ENCODE assay signal across 8 cellular contexts in genomic region chr16:19114359-19115147, GRCh38.
DNase-seq lines count a peak whose midpoint lies in the region; ATAC-seq and TF ChIP-seq lines count a peak whose summit lies in the region.

No MANE protein-coding gene starts in this region.

- peak overlapping the region; percentile 67 for H3K4me3 Mint-ChIP-seq in T-helper 1 cell treated with Interleukin-12 subunit alpha and Interleukin-12 subunit beta and Interleukin-4 antibody, amounts not matched to agents 30 μg/mL and 1 μg/mL, for 36 hours

- TF ChIP-seq CTCF in AG04449 (IDR thresholded peaks at IDR 0.05; ENCODE audit: insufficient read depth, low read length, missing control alignments): peak; percentile 32

- no peak for DNase-seq in AG04449 (ENCODE audit: low read depth, low spot score)
- peak; percentile 31 to 49 for DNase-seq in erythroblast (lab: John Stamatoyannopoulos, UW)
- no peak for DNase-seq in cerebellar nuclear complex (lab: John Stamatoyannopoulos, UW)
- DNase-seq in activated gamma-delta T cell treated with Interleukin-2 at 50 U/mL for 16 hours: no peak

- no peaks in the 10 kb centered on the region for H3K36me3 ChIP-seq in mucosa of stomach (ENCODE audit: control insufficient read depth, insufficient read depth, low read length)

- H3K9me3 ChIP-seq in mucosa of stomach (ENCODE audit: control insufficient read depth, low read length): no peaks in the 10 kb centered on the region

- H3K27me3 Mint-ChIP-seq in T-helper 1 cell treated with Interleukin-12 subunit alpha and Interleukin-12 subunit beta and Interleukin-4 antibody, amounts not matched to agents 30 μg/mL and 1 μg/mL, for 36 hours (ENCODE audit: low read depth): peaks cover 18% of the 10 kb centered on the region

- POLR2A ChIA-PET in AG04449 (lab: Yijun Ruan, JAX): interaction anchor here (0.6 to 1.3 kb wide), 4 partner anchors 17 to 183 kb away, joined by 3 to 4 read pairs (median 3); no protein-coding TSS in a partner anchor

- ATAC-seq in GM18909 (IDR thresholded peaks at IDR 0.05; ENCODE audit: poor library complexity, unreplicated experiment) (peak; percentile 32), GM21515 (IDR thresholded peaks at IDR 0.05; ENCODE audit: unreplicated experiment) (no peak)

- no peaks in the 10 kb centered on the region for H3K27me3 ChIP-seq in mucosa of stomach (ENCODE audit: control insufficient read depth, insufficient read depth, low read length)

- no peaks in the 10 kb centered on the region for H3K9me3 Mint-ChIP-seq in T-helper 1 cell treated with Interleukin-12 subunit alpha and Interleukin-12 subunit beta and Interleukin-4 antibody, amounts not matched to agents 30 μg/mL and 1 μg/mL, for 36 hours

- peak overlapping the region; percentile 45 for H3K27ac Mint-ChIP-seq in T-helper 1 cell treated with Interleukin-12 subunit alpha and Interleukin-12 subunit beta and Interleukin-4 antibody, amounts not matched to agents 30 μg/mL and 1 μg/mL, for 36 hours

- peaks cover 3% of the 10 kb centered on the region for H3K36me3 Mint-ChIP-seq in T-helper 1 cell treated with Interleukin-12 subunit alpha and Interleukin-12 subunit beta and Interleukin-4 antibody, amounts not matched to agents 30 μg/mL and 1 μg/mL, for 36 hours (ENCODE audit: low read depth)

- peaks cover 28% of the 10 kb centered on the region for H3K4me1 Mint-ChIP-seq in T-helper 1 cell treated with Interleukin-12 subunit alpha and Interleukin-12 subunit beta and Interleukin-4 antibody, amounts not matched to agents 30 μg/mL and 1 μg/mL, for 36 hours (ENCODE audit: low read depth)

- no peak for TF ChIP-seq POLR2A in erythroblast (IDR thresholded peaks at IDR 0.05; ENCODE audit: low read length)

- H3K9ac ChIP-seq in mucosa of stomach (ENCODE audit: low read length): peak overlapping the region; percentile 74

- CTCF ChIA-PET in AG04449 (lab: Yijun Ruan, JAX): interaction anchor here (0.7 to 5.2 kb wide), 7 partner anchors 10 to 70 kb away, joined by 3 to 24 read pairs (median 3); no protein-coding TSS in a partner anchor

- H3K4me1 ChIP-seq in mucosa of stomach (ENCODE audit: control insufficient read depth, insufficient read depth, low read length): peaks cover 64% of the 10 kb centered on the region

- H3K4me3 ChIP-seq in AG04449 (ENCODE audit: low read depth, low read length) (peak overlapping the region; percentile 75), mucosa of stomach (ENCODE audit: low read length) (peak overlapping the region; percentile 40)

Comparison
In these comparisons a context has a peak if more than half of its experiments do, and no peak if none do; other contexts are left out.
1. DNase-seq: peak in erythroblast (2 of 2); none in AG04449 (single experiment), cerebellar nuclear complex (0 of 2) and activated gamma-delta T cell treated with Interleukin-2 at 50 U/mL for 16 hours (single experiment).